8 cellular contexts compared by ENCODE assay signal in the genomic region with DNA sequence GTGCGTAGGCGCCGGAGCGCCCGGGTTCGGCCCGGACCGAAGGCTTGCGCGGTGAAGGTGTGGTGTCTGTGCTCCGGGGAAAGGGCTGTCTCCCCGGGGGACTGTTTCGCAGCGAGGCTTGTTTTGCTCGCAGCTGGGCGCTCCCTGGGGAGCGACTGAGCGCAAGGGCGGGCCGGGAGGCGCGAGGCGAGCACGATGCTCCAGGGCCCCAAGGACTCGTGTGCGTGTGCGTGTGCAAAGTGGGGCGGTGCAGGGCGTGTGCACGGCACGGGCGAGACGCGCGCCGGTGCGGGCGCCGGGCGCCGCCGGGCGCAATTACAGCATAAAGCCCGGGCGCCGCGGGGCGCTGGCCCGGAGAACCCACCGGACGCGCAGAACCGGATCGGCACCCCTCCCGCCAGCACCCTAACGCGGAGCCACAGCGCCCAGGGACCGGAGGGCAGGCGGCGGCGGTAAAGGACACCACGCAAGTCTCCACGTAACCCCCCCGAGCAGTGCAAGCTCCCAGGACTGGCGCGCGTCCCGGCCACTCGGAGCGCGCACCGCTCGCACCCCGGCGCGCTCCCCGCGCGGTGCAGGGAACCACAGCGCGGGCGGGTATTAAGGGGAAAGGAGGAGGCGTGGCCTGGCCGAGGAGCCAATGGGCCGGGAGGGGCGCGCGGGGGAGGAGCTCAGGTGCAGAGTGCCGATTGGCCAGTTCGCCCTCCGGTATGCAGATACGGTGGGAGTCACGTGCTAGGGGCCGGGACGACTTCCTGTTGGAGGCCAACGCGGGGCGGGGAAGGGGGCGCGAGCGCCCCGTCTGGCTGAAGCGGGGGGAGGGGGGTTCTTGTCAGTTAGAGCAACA. TPM values are rescaled to one million over a fixed set of nuclear protein-coding genes. Genes with fewer than 3 reads are reported as not detected.
A peak's percentile ranks its signal among the peaks of the same experiment; 100 is the strongest.
DNase-seq lines count a peak whose midpoint lies in the region; ATAC-seq and TF ChIP-seq lines count a peak whose summit lies in the region.

A gene with protein sequence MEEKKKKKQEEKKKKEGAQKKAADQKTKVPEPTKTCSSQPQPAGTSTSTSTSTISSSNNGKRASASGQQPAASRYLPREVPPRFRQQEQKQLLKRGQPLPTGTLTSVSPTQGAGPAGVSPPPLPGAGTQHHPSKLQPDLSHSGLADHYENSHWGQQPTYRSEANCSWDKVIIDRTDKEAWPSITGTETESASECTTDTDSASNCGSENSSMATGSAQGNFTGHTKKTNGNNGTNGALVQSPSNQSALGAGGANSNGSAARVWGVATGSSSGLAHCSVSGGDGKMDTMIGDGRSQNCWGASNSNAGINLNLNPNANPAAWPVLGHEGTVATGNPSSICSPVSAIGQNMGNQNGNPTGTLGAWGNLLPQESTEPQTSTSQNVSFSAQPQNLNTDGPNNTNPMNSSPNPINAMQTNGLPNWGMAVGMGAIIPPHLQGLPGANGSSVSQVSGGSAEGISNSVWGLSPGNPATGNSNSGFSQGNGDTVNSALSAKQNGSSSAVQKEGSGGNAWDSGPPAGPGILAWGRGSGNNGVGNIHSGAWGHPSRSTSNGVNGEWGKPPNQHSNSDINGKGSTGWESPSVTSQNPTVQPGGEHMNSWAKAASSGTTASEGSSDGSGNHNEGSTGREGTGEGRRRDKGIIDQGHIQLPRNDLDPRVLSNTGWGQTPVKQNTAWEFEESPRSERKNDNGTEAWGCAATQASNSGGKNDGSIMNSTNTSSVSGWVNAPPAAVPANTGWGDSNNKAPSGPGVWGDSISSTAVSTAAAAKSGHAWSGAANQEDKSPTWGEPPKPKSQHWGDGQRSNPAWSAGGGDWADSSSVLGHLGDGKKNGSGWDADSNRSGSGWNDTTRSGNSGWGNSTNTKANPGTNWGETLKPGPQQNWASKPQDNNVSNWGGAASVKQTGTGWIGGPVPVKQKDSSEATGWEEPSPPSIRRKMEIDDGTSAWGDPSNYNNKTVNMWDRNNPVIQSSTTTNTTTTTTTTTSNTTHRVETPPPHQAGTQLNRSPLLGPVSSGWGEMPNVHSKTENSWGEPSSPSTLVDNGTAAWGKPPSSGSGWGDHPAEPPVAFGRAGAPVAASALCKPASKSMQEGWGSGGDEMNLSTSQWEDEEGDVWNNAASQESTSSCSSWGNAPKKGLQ (N-terminal part only) (plus strand): TSS at position 835 of the 847 bp plus-strand sequence. CDS start 45,504 bp downstream, outside the sequence.

- peak within 1 kb of the TSS; percentile 95 for H3K27ac Mint-ChIP-seq in activated naive CD8-positive, alpha-beta T cell treated with anti-CD3 and anti-CD28 coated beads, Interleukin-2, amount 10 ng/mL, durations not matched to agents 7 days and 5 days
- peak within 1 kb of the TSS; percentile 59 for H3K27ac Mint-ChIP-seq in osteocyte (ENCODE audit: unreplicated experiment)

- peaks cover 21 to 31% of the 10 kb centered on the region in 2 donors for H3K4me1 ChIP-seq in thoracic aorta (ENCODE audit: control insufficient read depth in 1 of 2, low read depth in 2 of 2)

- no peaks in the 10 kb centered on the region for H3K9me3 Mint-ChIP-seq in activated naive CD8-positive, alpha-beta T cell treated with anti-CD3 and anti-CD28 coated beads, Interleukin-2, amount 10 ng/mL, durations not matched to agents 7 days and 5 days
- no peaks in the 10 kb centered on the region for H3K9me3 Mint-ChIP-seq in osteocyte (ENCODE audit: unreplicated experiment)

- peaks cover 28% of the 10 kb centered on the region for H3K27me3 Mint-ChIP-seq in activated naive CD8-positive, alpha-beta T cell treated with anti-CD3 and anti-CD28 coated beads, Interleukin-2, amount 10 ng/mL, durations not matched to agents 7 days and 5 days
- peaks cover 34% of the 10 kb centered on the region for H3K27me3 Mint-ChIP-seq in osteocyte (ENCODE audit: unreplicated experiment)

- peak; percentile 96 for DNase-seq in GM10266 (ENCODE audit: extremely low spot score)
- DNase-seq in NCI-H1105 treated with DMSO at 0.1 percent for 48 hours (lab: John Stamatoyannopoulos, UW), result peak; percentile 97
- peak; percentile 97 for DNase-seq in SW 1271 (lab: John Stamatoyannopoulos, UW)
- DNase-seq in activated naive CD8-positive, alpha-beta T cell treated with anti-CD3 and anti-CD28 coated beads, Interleukin-2, amount 10 ng/mL, durations not matched to agents 7 days and 5 days, result peak; percentile 99
- peak; percentile 100 for DNase-seq in head of caudate nucleus
- DNase-seq in osteocyte (ENCODE audit: extremely low spot score, unreplicated experiment), result peak; percentile 100
- DNase-seq in thoracic aorta (ENCODE audit: low spot score), result peak; percentile 99

- peak within 1 kb of the TSS; percentile 63 to 74 for H3K27ac ChIP-seq in thoracic aorta

- no peaks in the 10 kb centered on the region for H3K9me3 ChIP-seq in thoracic aorta

- H3K4me1 Mint-ChIP-seq in activated naive CD8-positive, alpha-beta T cell treated with anti-CD3 and anti-CD28 coated beads, Interleukin-2, amount 10 ng/mL, durations not matched to agents 7 days and 5 days, result peaks cover 30% of the 10 kb centered on the region
- H3K4me1 Mint-ChIP-seq in osteocyte (ENCODE audit: unreplicated experiment), result peaks cover 30% of the 10 kb centered on the region

- H3K36me3 ChIP-seq in thoracic aorta, result no peaks in the 10 kb centered on the region

- intact Hi-C loops in head of caudate nucleus (cut with DNase I), result loop anchor here (5.0 kb wide), 1 partner anchor 76 kb away; no protein-coding TSS in a partner anchor

- peak within 1 kb of the TSS; percentile 92 for H3K4me3 ChIP-seq in thoracic aorta

- TF ChIP-seq CTCF in GM10266 (IDR thresholded peaks at IDR 0.05; ENCODE audit: control insufficient read depth, insufficient read depth, low read depth, missing control alignments) (no peak), osteocyte (IDR thresholded peaks at IDR 0.05) (no peak), thoracic aorta (IDR thresholded peaks at IDR 0.05) (no peak)

- POLR2A ChIA-PET in activated naive CD8-positive, alpha-beta T cell treated with anti-CD3 and anti-CD28 coated beads, Interleukin-2, amount 10 ng/mL, durations not matched to agents 7 days and 5 days (lab: Charles Lee), result interaction anchor here (0.6 to 4.2 kb wide), 73 partner anchors 9 to 1839 kb away, joined by 3 to 57 read pairs (median 4); a partner anchor contains a TSS

- ATAC-seq in HG02610 (IDR thresholded peaks at IDR 0.05; ENCODE audit: unreplicated experiment) (peak; percentile 89), thoracic aorta (ENCODE audit: insufficient number of reproducible peaks, low FRiP score, low read depth) (peak; percentile 94)
- peak; percentile 85 for ATAC-seq in activated naive CD8-positive, alpha-beta T cell treated with anti-CD3 and anti-CD28 coated beads, Interleukin-2, amount 10 ng/mL, durations not matched to agents 7 days and 5 days (ENCODE audit: low read depth)

- peak within 1 kb of the TSS; percentile 98 for H3K4me3 Mint-ChIP-seq in activated naive CD8-positive, alpha-beta T cell treated with anti-CD3 and anti-CD28 coated beads, Interleukin-2, amount 10 ng/mL, durations not matched to agents 7 days and 5 days
- peak within 1 kb of the TSS; percentile 90 for H3K4me3 Mint-ChIP-seq in osteocyte (ENCODE audit: unreplicated experiment)

- H3K27me3 ChIP-seq in thoracic aorta (replicated peaks; ENCODE audit: insufficient read depth), result no peaks in the 10 kb centered on the region

- H3K36me3 Mint-ChIP-seq in activated naive CD8-positive, alpha-beta T cell treated with anti-CD3 and anti-CD28 coated beads, Interleukin-2, amount 10 ng/mL, durations not matched to agents 7 days and 5 days, result peaks cover 3% of the 10 kb centered on the region
- H3K36me3 Mint-ChIP-seq in osteocyte (ENCODE audit: unreplicated experiment), result no peaks in the 10 kb centered on the region

RNA-seq across cellular contexts. Expression of the gene that starts here (rescaled TPM):
- 10 to 100 TPM; 74.7 TPM for total RNA-seq in activated naive CD8-positive, alpha-beta T cell treated with anti-CD3 and anti-CD28 coated beads, Interleukin-2, amount 10 ng/mL, durations not matched to agents 7 days and 5 days
- 22.8 and 28.7 TPM in 2 replicates for total RNA-seq in osteocyte
- total RNA-seq in thoracic aorta, result 10 to 100 TPM; 27.8 to 41.1 TPM

Comparison
In these comparisons a context has a peak if more than half of its experiments do, and no peak if none do; other contexts are left out.
1. Peak in every context shown above with its lines: DNase-seq, ATAC-seq, H3K4me3 ChIP-seq and H3K27ac ChIP-seq.